In genomic region chr17:38421224-38421841, GRCh38 we compare ENCODE assay signal across 10 cellular contexts. TPM values are rescaled to one million over a fixed set of nuclear protein-coding genes. Genes with fewer than 3 reads are reported as not detected.
A peak's percentile ranks its signal among the peaks of the same experiment; 100 is the strongest.
DNase-seq lines count a peak whose midpoint lies in the region; ATAC-seq and TF ChIP-seq lines count a peak whose summit lies in the region.
"Had no signal": no experiment of that assay in that cellular context is flagged by ENCODE, and none has a peak within 500 bp of the region (broad histone marks: within the 10 kb centered on the region; RNA-seq: fewer than 3 reads in every experiment).

No MANE protein-coding gene starts in this region.

- H3K4me1 ChIP-seq in HUES6 (ENCODE audit: control insufficient read depth, insufficient read depth, low read length) (peaks cover 75% of the 10 kb centered on the region), tibial nerve (peaks cover 0 to 90% (median 44%) of the 10 kb centered on the region in 4 donors)

- no peak overlapping the region for H3K27ac ChIP-seq in HUES6 (ENCODE audit: low read depth, low read length)
- peak overlapping the region; percentile 74 to 85 for H3K27ac ChIP-seq in coronary artery
- H3K27ac ChIP-seq in tibial nerve = peak overlapping the region; percentile 35 to 99 (median 68)
- H3K27ac ChIP-seq: ovary had no signal

- TF ChIP-seq CTCF in coronary artery (IDR thresholded peaks at IDR 0.05) = no peak
- TF ChIP-seq CTCF in tibial nerve (IDR thresholded peaks at IDR 0.05) = no peak

- WGBS in tibial nerve, 2 donors = 2 to 8% methylated on average over 14 of the region's 14 CpGs

- H3K27me3 ChIP-seq in HUES6 (ENCODE audit: control insufficient read depth, insufficient read depth, low read length) (peaks cover 43% of the 10 kb centered on the region), tibial nerve (peaks cover 0 to 25% of the 10 kb centered on the region in 2 donors)
- H3K27me3 ChIP-seq: ovary had no signal

- no peaks in the 10 kb centered on the region for H3K9me3 ChIP-seq in HUES6 (ENCODE audit: control insufficient read depth, insufficient read depth, low read depth, low read length)
- H3K9me3 ChIP-seq in tibial nerve = no peaks in the 10 kb centered on the region
- H3K9me3 ChIP-seq: ovary had no signal

- TF ChIP-seq EP300 in tibial nerve (IDR thresholded peaks at IDR 0.05) = no peak

- H3K4me3 ChIP-seq in HUES6 (ENCODE audit: low read depth, low read length) = no peak overlapping the region; the same call in 1 of the 2 replicates
- H3K4me3 ChIP-seq in coronary artery = peak overlapping the region; percentile 47
- H3K4me3 ChIP-seq in tibial nerve = no peak overlapping the region
- H3K4me3 ChIP-seq: ovary had no signal

- no peak for TF ChIP-seq POLR2A in tibial nerve (IDR thresholded peaks at IDR 0.05)
- no peak for TF ChIP-seq POLR2A in GM18505 (IDR thresholded peaks at IDR 0.05; ENCODE audit: borderline replicate concordance, extremely low read depth, insufficient read depth, insufficient read length)

- H3K9ac ChIP-seq in HUES6 (ENCODE audit: low read length) = peak overlapping the region; percentile 10

- H3K36me3 ChIP-seq in HUES6 (ENCODE audit: control insufficient read depth, insufficient read depth, low read length) (no peaks in the 10 kb centered on the region), tibial nerve (no peaks in the 10 kb centered on the region)
- H3K36me3 ChIP-seq: ovary had no signal

- no peak for ATAC-seq in GM18505 (IDR thresholded peaks at IDR 0.05; ENCODE audit: unreplicated experiment)

- DNase-seq in coronary artery (ENCODE audit: low spot score) (no peak), iris pigment epithelial cell (ENCODE audit: low read depth) (peak; percentile 45), tibial nerve (ENCODE audit: low spot score in 2 of 2) (no peak), NCI-H187 (lab: John Stamatoyannopoulos, UW) (no peak)
- no peak for DNase-seq in activated CD8-positive, alpha-beta memory T cell treated with anti-CD3 and anti-CD28 coated beads, Interleukin-2, amount 50 U/mL, for 4 hours
- DNase-seq: amniotic stem cell, NCI-H446, ovary had no signal

RNA-seq across cellular contexts. Expression of gene ARHGAP23, which starts 6.9 kb away (rescaled TPM):
- total RNA-seq in tibial nerve = 10 to 100 TPM; 41.0 to 80.7 (median 65.7) TPM
